Comparison of ENCODE assay signal across 18 cellular contexts in genomic region chr17:10668771-10669170, GRCh38. TPM values are rescaled to one million over a fixed set of nuclear protein-coding genes. Genes with fewer than 3 reads are reported as not detected.
A peak's percentile ranks its signal among the peaks of the same experiment; 100 is the strongest.
DNase-seq lines count a peak whose midpoint lies in the region; ATAC-seq and TF ChIP-seq lines count a peak whose summit lies in the region.
"Had no signal": no experiment of that assay in that cellular context is flagged by ENCODE, and none has a peak within 500 bp of the region (broad histone marks: within the 10 kb centered on the region; RNA-seq: fewer than 3 reads in every experiment).

No MANE protein-coding gene starts in this region.

- H3K36me3 ChIP-seq in PC-9 (ENCODE audit: low read depth) (no peaks in the 10 kb centered on the region), stomach (peaks cover 0 to 5% (median 2%) of the 10 kb centered on the region in 4 donors)
- H3K36me3 ChIP-seq: pancreas, SJCRH30 had no signal

- H3F3A ChIP-seq in PC-9 (ENCODE audit: insufficient read depth, low read depth): no peaks in the 10 kb centered on the region

- CTCF ChIA-PET in PC-9 (lab: Charles Lee): no interaction called here

- POLR2A ChIA-PET in PC-9 (lab: Charles Lee; ENCODE audit: unreplicated experiment): no interaction called here

- H3K4me3 ChIP-seq in PC-9 (no peak overlapping the region), epithelial cell of esophagus (ENCODE audit: low read length) (no peak overlapping the region), stomach (no peak overlapping the region)
- H3K4me3 ChIP-seq: pancreas, SJCRH30 had no signal

- H3K9me2 ChIP-seq in PC-9 (ENCODE audit: insufficient read depth): no peaks in the 10 kb centered on the region

- no peaks in the 10 kb centered on the region for H3K4me1 ChIP-seq in PC-9 (replicated peaks; ENCODE audit: insufficient read depth)
- H3K4me1 ChIP-seq in stomach: no peaks in the 10 kb centered on the region
- H3K4me1 ChIP-seq: pancreas, SJCRH30 had no signal

- TF ChIP-seq EP300 in stomach (IDR thresholded peaks at IDR 0.05): no peak

- H3K27ac ChIP-seq in PC-9 (no peak overlapping the region), stomach (no peak overlapping the region)
- H3K27ac ChIP-seq: pancreas, SJCRH30 had no signal

- H4K20me1 ChIP-seq in PC-9 (ENCODE audit: insufficient read depth): no peaks in the 10 kb centered on the region

- no peak overlapping the region for H2AFZ ChIP-seq in PC-9

- DNase-seq in ELF-1 (ENCODE audit: low read depth, low spot score): peak; percentile 44
- DNase-seq in PC-9: peak; percentile 14 to 48
- DNase-seq in epithelial cell of esophagus (ENCODE audit: low read depth): peak; percentile 19
- peak; percentile 11 for DNase-seq in non-pigmented ciliary epithelial cell (ENCODE audit: low read depth)
- no peak for DNase-seq in NCI-H748 treated with DMSO at 0.1 percent for 48 hours (lab: John Stamatoyannopoulos, UW)
- no peak for DNase-seq in stimulated activated CD4-positive, alpha-beta T cell treated with anti-CD3 and anti-CD28 coated beads, Interleukin-2, amount 100 ng/mL, for 24 hours
- DNase-seq in stomach: no peak
- DNase-seq: activated CD8-positive, alpha-beta memory T cell treated with anti-CD3 and anti-CD28 coated beads, Interleukin-2, amount 50 U/mL, for 48 hours; activated naive CD4-positive, alpha-beta T cell treated with anti-CD3 and anti-CD28 coated beads for 36 hours; C1 segment of cervical spinal cord; left ventricle myocardium superior; NCI-H1436; NCI-H345; pancreas; SJCRH30; stimulated activated CD4-positive, alpha-beta T cell treated with anti-CD3 and anti-CD28 coated beads, Interleukin-4, amount 100 ng/mL, for 24 hours; T-helper 9 cell had no signal

- TF ChIP-seq POLR2A in stomach (IDR thresholded peaks at IDR 0.05): no peak

- no peaks in the 10 kb centered on the region for H3K9me3 ChIP-seq in PC-9 (ENCODE audit: insufficient read depth, low read depth)
- H3K9me3 ChIP-seq in stomach: no peaks in the 10 kb centered on the region
- H3K9me3 ChIP-seq: pancreas, SJCRH30 had no signal

- 51 to 70% (median 65%) methylated on average over 1 of the region's 1 CpG for WGBS in stomach, 5 donors

- no TSS peak for BruUV-seq in PC-9 (replicated peaks; lab: Mats Ljungman, UMichigan)

- H3K27me3 ChIP-seq in PC-9 (ENCODE audit: insufficient read depth, low read depth) (no peaks in the 10 kb centered on the region), stomach (no peaks in the 10 kb centered on the region)
- H3K27me3 ChIP-seq: pancreas, SJCRH30 had no signal

- TF ChIP-seq CTCF in PC-9 (conservative IDR thresholded peaks at IDR 0.05) (no peak), epithelial cell of esophagus (IDR thresholded peaks at IDR 0.05; ENCODE audit: insufficient read depth, low read depth, low read length, missing control alignments) (no peak), stomach (IDR thresholded peaks at IDR 0.05) (no peak)

- no peak overlapping the region for H3K4me2 ChIP-seq in PC-9

- H3K79me2 ChIP-seq in PC-9 (ENCODE audit: low read depth): no peaks in the 10 kb centered on the region

- no peak for ATAC-seq in GM21528 (IDR thresholded peaks at IDR 0.05; ENCODE audit: low FRiP score, unreplicated experiment)
- ATAC-seq: left ventricle myocardium superior, pancreas had no signal

- intact Hi-C loops in PC-9 (cut with micrococcal nuclease; ENCODE audit: unreplicated experiment) (no loop called here), stomach (cut with DNase I; ENCODE audit: low total_unique reads) (no loop called here)

RNA-seq across cellular contexts. Expression of gene MYH3, which starts 11.7 kb away (rescaled TPM):
- 0.07 and 1.1 TPM in 2 replicates for total RNA-seq in PC-9 (2021)
- 1 to 10 TPM in 3 of 5 donors, under 1 TPM in 2; 0.45 to 8.3 (median 2.3) TPM for total RNA-seq in stomach
- polyA plus RNA-seq in stomach: 1 to 10 TPM; 1.2 to 5.1 (median 4.2) TPM

RNA-seq across cellular contexts. Expression of gene SCO1, which starts 28.6 kb away (rescaled TPM):
- total RNA-seq in PC-9 (2021) (39.6 and 59.6 TPM in 2 replicates), stomach (10 to 100 TPM in 4 of 5 donors, 1 to 10 TPM in 1; 9.4 to 61.1 (median 23.5) TPM)
- 10 to 100 TPM in 2 of 3 donors, 1 to 10 TPM in 1; 8.0 to 12.9 (median 10.7) TPM for polyA plus RNA-seq in stomach

RNA-seq across cellular contexts. Expression of gene ADPRM, which starts 28.6 kb away (rescaled TPM):
- total RNA-seq in PC-9 (2021) (6.4 and 7.9 TPM in 2 replicates), stomach (10 to 100 TPM in 1 of 5 donors, 1 to 10 TPM in 2, under 1 TPM in 1, not detected in 1; 0.87 to 16.0 (median 3.9) TPM)
- polyA plus RNA-seq in stomach: 10 to 100 TPM; 11.0 to 24.4 (median 12.1) TPM

Comparison
In these comparisons a context has a peak if more than half of its experiments do, and no peak if none do; other contexts are left out.
1. DNase-seq: peak in ELF-1 (single experiment), PC-9 (2 of 2), epithelial cell of esophagus (single experiment) and non-pigmented ciliary epithelial cell (single experiment); none in NCI-H748 treated with DMSO at 0.1 percent for 48 hours (single experiment), stimulated activated CD4-positive, alpha-beta T cell treated with anti-CD3 and anti-CD28 coated beads, Interleukin-2, amount 100 ng/mL, for 24 hours (0 of 2) and stomach (single experiment).